12 cellular contexts compared by ENCODE assay signal in the genomic region with DNA sequence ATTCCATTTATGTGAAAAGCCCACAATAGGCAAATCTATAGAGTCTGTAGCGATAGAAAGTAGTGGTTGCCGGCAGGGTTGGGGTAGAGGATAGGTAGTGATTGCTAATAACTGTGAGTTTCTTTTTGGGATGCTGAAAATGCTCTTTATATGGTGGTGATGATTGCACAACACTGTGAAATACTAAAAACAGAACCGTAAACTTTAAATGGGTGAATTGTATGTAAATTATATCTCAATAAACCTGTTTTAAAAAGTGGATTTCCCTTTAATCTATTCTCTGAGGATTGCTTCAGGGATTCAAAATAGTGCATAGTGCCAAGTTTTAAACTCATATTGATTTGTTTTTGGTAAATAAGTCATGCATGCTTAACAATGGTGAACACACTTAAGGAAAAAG.
A peak's percentile ranks its signal among the peaks of the same experiment; 100 is the strongest.
DNase-seq lines count a peak whose midpoint lies in the region; ATAC-seq, FAIRE-seq and TF ChIP-seq lines count a peak whose summit lies in the region.
"Had no signal": no experiment of that assay in that cellular context is flagged by ENCODE, and none has a peak within 500 bp of the region (broad histone marks: within the 10 kb centered on the region; RNA-seq: fewer than 3 reads in every experiment).

No MANE protein-coding gene starts in this region.

- TF ChIP-seq POLR2A in endothelial cell of umbilical vein (IDR thresholded peaks at IDR 0.05; ENCODE audit: low read depth, low read length) (no peak), H54 (IDR thresholded peaks at IDR 0.05; ENCODE audit: low read depth, low read length) (no peak)

- no peaks in the 10 kb centered on the region for H3K9me3 ChIP-seq in endothelial cell of umbilical vein (replicated peaks; ENCODE audit: control insufficient read depth, insufficient read depth, low read length)
- H3K9me3 ChIP-seq: mucosa of descending colon had no signal

- dilution Hi-C loops in endothelial cell of umbilical vein (cut with MboI; ENCODE audit: extremely low pct_ligation_motif_present, low sequenced_read_pairs), result no loop called here

- no peak overlapping the region for H3K4me2 ChIP-seq in endothelial cell of umbilical vein (ENCODE audit: insufficient read depth, low read length)

- POLR2A ChIA-PET in endothelial cell of umbilical vein (lab: Charles Lee), result interaction anchor here (0.7 kb wide), 1 partner anchor 51 kb away, joined by 3 read pairs; no protein-coding TSS in a partner anchor

- H3K9me1 ChIP-seq in endothelial cell of umbilical vein (replicated peaks; ENCODE audit: control insufficient read depth, extremely low read depth, insufficient read depth, low read length), result no peaks in the 10 kb centered on the region

- no peaks in the 10 kb centered on the region for H3K27me3 ChIP-seq in endothelial cell of umbilical vein (ENCODE audit: control insufficient read depth in 2 of 2, insufficient read depth in 2 of 2, low read length in 2 of 2)
- H3K27me3 ChIP-seq in rectal smooth muscle tissue (ENCODE audit: control insufficient read depth, insufficient read depth, low read length), result no peaks in the 10 kb centered on the region

- TF ChIP-seq CTCF in Calu3 (IDR thresholded peaks at IDR 0.05; ENCODE audit: unreplicated experiment) (no peak), endothelial cell of umbilical vein (IDR thresholded peaks at IDR 0.05; ENCODE audit: extremely low read depth in 1 of 2, insufficient read depth in 1 of 2, low read depth in 1 of 2, low read length in 2 of 2) (no peak)

- BruUV-seq in Calu3 (replicated peaks; lab: Mats Ljungman, UMichigan) (no TSS peak), endothelial cell of umbilical vein (replicated peaks; lab: Mats Ljungman, UMichigan) (no TSS peak)

- CTCF ChIA-PET in Calu3 (lab: Charles Lee) (interaction anchor here (0.6 to 1.6 kb wide), 19 partner anchors 9 to 660 kb away, joined by 3 to 21 read pairs (median 5); partner anchors contain the start of gene BCL6), endothelial cell of umbilical vein (lab: Charles Lee) (interaction anchor here (0.6 to 1.7 kb wide), 14 partner anchors 8 to 660 kb away, joined by 3 to 13 read pairs (median 4); no protein-coding TSS in a partner anchor)

- no peak for ATAC-seq in GM18868 (IDR thresholded peaks at IDR 0.05; ENCODE audit: unreplicated experiment)

- intact Hi-C loops in Calu3 (cut with micrococcal nuclease; ENCODE audit: unreplicated experiment) (loop anchor here (2.0 to 10.0 kb wide), 2 partner anchors 55 to 259 kb away; no protein-coding TSS in a partner anchor), endothelial cell of umbilical vein (cut with micrococcal nuclease) (loop anchor here (2.0 to 10.0 kb wide), 4 partner anchors 65 to 549 kb away; partner anchors contain the start of genes BCL6 and LPP)

- peaks cover 87% of the 10 kb centered on the region for H3K4me1 Mint-ChIP-seq in Calu3 (ENCODE audit: low read depth, unreplicated experiment)

- no peak overlapping the region for H2AFZ ChIP-seq in endothelial cell of umbilical vein (ENCODE audit: low read depth, low read length)

- H3K36me3 Mint-ChIP-seq in Calu3 (ENCODE audit: insufficient read depth, unreplicated experiment), result peaks cover 33% of the 10 kb centered on the region

- H3K4me1 ChIP-seq in endothelial cell of umbilical vein (ENCODE audit: control insufficient read depth, extremely low read depth, insufficient read depth, low read length) (peaks cover 49% of the 10 kb centered on the region), rectal smooth muscle tissue (ENCODE audit: control insufficient read depth, insufficient read depth, low read length) (peaks cover 35% of the 10 kb centered on the region)

- H3K27me3 Mint-ChIP-seq in Calu3 (ENCODE audit: unreplicated experiment), result no peaks in the 10 kb centered on the region

- peaks cover 7% of the 10 kb centered on the region for H3K79me2 ChIP-seq in endothelial cell of umbilical vein (ENCODE audit: control insufficient read depth, insufficient read depth, low read length)

- no peaks in the 10 kb centered on the region for H3K9me3 Mint-ChIP-seq in Calu3 (ENCODE audit: low read depth, unreplicated experiment)

- peak overlapping the region; percentile 11 for H3K4me3 Mint-ChIP-seq in Calu3 (ENCODE audit: low read depth, unreplicated experiment)

- no peaks in the 10 kb centered on the region for H3K36me3 ChIP-seq in endothelial cell of umbilical vein (ENCODE audit: control insufficient read depth in 2 of 2, extremely low read depth in 1 of 2, insufficient read depth in 2 of 2, low read length in 2 of 2)
- H3K36me3 ChIP-seq in rectal smooth muscle tissue (ENCODE audit: control insufficient read depth, insufficient read depth, low read length), result peaks cover 4% of the 10 kb centered on the region

- H3K9ac ChIP-seq in endothelial cell of umbilical vein (replicated peaks; ENCODE audit: extremely low read depth, insufficient read depth, low read length) (no peak overlapping the region), rectal smooth muscle tissue (ENCODE audit: low read length) (no peak overlapping the region)

- FAIRE-seq in endothelial cell of umbilical vein (lab: Jason Lieb, UNC), result no peak
- no peak for FAIRE-seq in H54 (lab: Jason Lieb, UNC)

- H3K27ac ChIP-seq in endothelial cell of umbilical vein (ENCODE audit: insufficient read depth, low read depth, low read length) (peak overlapping the region; percentile 63), rectal smooth muscle tissue (ENCODE audit: low read depth, low read length) (peak overlapping the region; percentile 83)

- DNase-seq in Calu3 (no peak), M059J (ENCODE audit: low read depth) (peak; percentile 23), endothelial cell of umbilical vein (ENCODE audit: low read depth, low spot score) (no peak), H54 (ENCODE audit: insufficient read length, low spot score) (no peak), NCI-H748 treated with DMSO at 0.1 percent for 48 hours (lab: John Stamatoyannopoulos, UW) (no peak)
- DNase-seq: activated CD8-positive, alpha-beta memory T cell treated with anti-CD3 and anti-CD28 coated beads for 24 hours; mucosa of descending colon; NCI-H1092; NCI-H524 treated with DMSO at 0.1 percent for 48 hours; stimulated activated CD4-positive, alpha-beta T cell treated with anti-CD3 and anti-CD28 coated beads, Interleukin-12 subunit alpha, Interleukin-12 subunit beta, amount 100 ng/mL, for 4 hours had no signal

- H4K20me1 ChIP-seq in endothelial cell of umbilical vein (replicated peaks; ENCODE audit: control insufficient read depth, extremely low read depth, insufficient read depth, low read length), result no peaks in the 10 kb centered on the region

- peak overlapping the region; percentile 81 for H3K27ac Mint-ChIP-seq in Calu3 (ENCODE audit: unreplicated experiment)

- H3K4me3 ChIP-seq in endothelial cell of umbilical vein (replicated peaks in 1 of 3; ENCODE audit: insufficient read depth in 1 of 3, low read depth in 1 of 3, low read length in 3 of 3), result no peak overlapping the region
- H3K4me3 ChIP-seq in rectal smooth muscle tissue (ENCODE audit: low read length), result no peak overlapping the region
- H3K4me3 ChIP-seq: mucosa of descending colon had no signal

TF ChIP-seq in endothelial cell of umbilical vein, 7 proteins besides CTCF, POLR2A, EP300 and RAD21:
- TF ChIP-seq EZH2 (IDR thresholded peaks at IDR 0.05; ENCODE audit: borderline replicate concordance, low read depth, low read length, severe bottlenecking) (no peak), GATA2 (IDR thresholded peaks at IDR 0.05; ENCODE audit: insufficient read depth, insufficient read length, low read depth, low read length) (no peak), JUN (IDR thresholded peaks at IDR 0.05; ENCODE audit: borderline replicate concordance, insufficient read depth, insufficient read length, low read depth) (no peak), MYC (IDR thresholded peaks at IDR 0.05; ENCODE audit: low read depth, low read length) (no peak), POLR2AphosphoS5 (IDR thresholded peaks at IDR 0.05; ENCODE audit: insufficient read depth, low read depth, low read length) (no peak), FOS (IDR thresholded peaks at IDR 0.05; ENCODE audit: borderline replicate concordance, insufficient read depth, low read length) (no peak)
- TF ChIP-seq, protein P1, sequence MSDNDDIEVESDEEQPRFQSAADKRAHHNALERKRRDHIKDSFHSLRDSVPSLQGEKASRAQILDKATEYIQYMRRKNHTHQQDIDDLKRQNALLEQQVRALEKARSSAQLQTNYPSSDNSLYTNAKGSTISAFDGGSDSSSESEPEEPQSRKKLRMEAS (IDR thresholded peaks at IDR 0.05; ENCODE audit: insufficient read depth, insufficient read length), result no peak
